In the genomic region with DNA sequence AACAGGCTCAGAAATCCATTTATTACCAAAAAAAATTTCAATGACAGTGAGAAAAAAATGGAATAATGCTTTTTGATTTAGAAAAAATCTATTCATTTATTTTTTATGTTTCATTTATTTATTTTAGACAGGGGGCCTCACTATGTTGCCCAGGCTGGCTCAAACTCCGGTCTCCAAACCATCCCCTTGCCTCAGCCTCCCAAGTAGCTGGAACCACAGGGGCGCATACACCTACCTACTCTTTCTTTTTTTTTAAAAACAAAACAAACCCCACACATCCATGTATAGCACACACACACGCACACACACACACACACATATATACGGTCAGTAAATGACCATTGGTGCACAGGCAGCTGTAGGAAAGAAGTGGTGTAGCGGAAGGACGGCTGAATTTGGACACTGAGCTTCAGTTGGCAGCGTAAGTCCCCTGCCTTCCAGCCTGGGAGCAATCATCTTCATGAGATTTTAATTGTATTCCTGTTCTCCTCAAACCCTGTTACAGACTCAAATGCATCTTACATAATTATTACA, we compare ENCODE assay signal across 1 cellular context.
TF ChIP-seq lines count a peak whose summit lies in the region.

No MANE protein-coding gene starts in this region.

TF ChIP-seq in K562, 482 proteins besides CTCF, POLR2A, EP300 and RAD21 (continued from another document):
- TF ChIP-seq ZNF639 (CRISPR knock-in tag; conservative IDR thresholded peaks at IDR 0.05 in 1 of 2, IDR thresholded peaks at IDR 0.05 in 1 of 2) (0 out of 4 replicates have a peak, but pooled peaks of 1 of the 2 experiments have one; percentile 49), ZNF518B (CRISPR knock-in tag; IDR thresholded peaks at IDR 0.05) (0 out of 2 replicates have a peak, but pooled peaks have one; percentile 14), ARHGAP35 (IDR thresholded peaks at IDR 0.05; ENCODE audit: partially characterized antibody) (peak; percentile 70), WHSC1 (IDR thresholded peaks at IDR 0.05; ENCODE audit: low read length) (no peak), TAF9B (IDR thresholded peaks at IDR 0.05; ENCODE audit: partially characterized antibody) (no peak), OTX1 (CRISPR knock-in tag; IDR thresholded peaks at IDR 0.05) (0 out of 2 replicates have a peak, but pooled peaks have one; percentile 40), ZNF668 (CRISPR knock-in tag; IDR thresholded peaks at IDR 0.05) (peak; percentile 21; the same call in 1 of the 2 replicates), MECOM (CRISPR knock-in tag; IDR thresholded peaks at IDR 0.05) (peak; percentile 46; the same call in 1 of the 2 replicates), SIRT6 (IDR thresholded peaks at IDR 0.05; ENCODE audit: low read depth, low read length) (no peak), TSC22D4 (tag; IDR thresholded peaks at IDR 0.05) (no peak), KDM4B (IDR thresholded peaks at IDR 0.05; ENCODE audit: borderline replicate concordance in 2 of 2, low read depth in 1 of 2) (no peak), CXXC5 (CRISPR knock-in tag; IDR thresholded peaks at IDR 0.05) (no peak), BACH1 (tag; IDR thresholded peaks at IDR 0.05) (no peak), RBM34 (IDR thresholded peaks at IDR 0.05; ENCODE audit: borderline replicate concordance, insufficient read depth, low read length) (no peak), KHSRP (IDR thresholded peaks at IDR 0.05) (no peak), NR4A1 (CRISPR knock-in tag; IDR thresholded peaks at IDR 0.05) (0 out of 2 replicates have a peak, but pooled peaks have one; percentile 48), NR4A1 (tag; IDR thresholded peaks at IDR 0.05) (no peak), ZNF197 (CRISPR knock-in tag; IDR thresholded peaks at IDR 0.05; ENCODE audit: low read depth) (peak; percentile 16; the same call in 1 of the 2 replicates)
- TF ChIP-seq, protein P1, sequence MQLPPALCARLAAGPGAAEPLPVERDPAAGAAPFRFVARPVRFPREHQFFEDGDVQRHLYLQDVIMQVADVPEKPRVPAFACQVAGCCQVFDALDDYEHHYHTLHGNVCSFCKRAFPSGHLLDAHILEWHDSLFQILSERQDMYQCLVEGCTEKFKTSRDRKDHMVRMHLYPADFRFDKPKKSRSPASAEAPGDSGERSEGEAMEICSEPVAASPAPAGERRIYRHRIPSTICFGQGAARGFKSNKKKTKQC (CRISPR knock-in tag; IDR thresholded peaks at IDR 0.05) = no peak
- TF ChIP-seq, protein P2, sequence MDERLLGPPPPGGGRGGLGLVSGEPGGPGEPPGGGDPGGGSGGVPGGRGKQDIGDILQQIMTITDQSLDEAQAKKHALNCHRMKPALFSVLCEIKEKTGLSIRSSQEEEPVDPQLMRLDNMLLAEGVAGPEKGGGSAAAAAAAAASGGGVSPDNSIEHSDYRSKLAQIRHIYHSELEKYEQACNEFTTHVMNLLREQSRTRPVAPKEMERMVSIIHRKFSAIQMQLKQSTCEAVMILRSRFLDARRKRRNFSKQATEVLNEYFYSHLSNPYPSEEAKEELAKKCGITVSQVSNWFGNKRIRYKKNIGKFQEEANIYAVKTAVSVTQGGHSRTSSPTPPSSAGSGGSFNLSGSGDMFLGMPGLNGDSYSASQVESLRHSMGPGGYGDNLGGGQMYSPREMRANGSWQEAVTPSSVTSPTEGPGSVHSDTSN (CRISPR knock-in tag; IDR thresholded peaks at IDR 0.05; ENCODE audit: low read depth) = no peak
- TF ChIP-seq, protein P2 (tag; conservative IDR thresholded peaks at IDR 0.05; ENCODE audit: low read depth) = no peak
TF ChIP-seq in K562: peak in this region for 28.
